In the genomic region with DNA sequence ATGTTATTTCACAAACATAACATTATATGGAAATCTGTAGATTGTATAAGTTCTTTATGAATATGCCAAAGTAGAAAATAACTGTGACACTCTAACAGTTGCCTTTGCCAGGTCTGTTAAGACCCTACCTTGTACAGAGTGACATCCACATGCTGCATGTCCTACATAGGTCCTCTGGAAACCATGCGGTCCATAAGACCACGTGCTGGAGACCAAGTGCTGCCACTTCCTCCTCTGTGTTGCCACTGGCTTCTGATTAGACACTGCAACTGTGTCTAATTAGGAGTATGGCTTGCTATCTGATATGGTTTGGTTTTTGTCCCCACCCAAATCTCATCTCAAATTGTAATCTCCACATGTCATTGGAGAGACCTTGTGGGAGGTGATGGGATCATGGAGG, we compare ENCODE assay signal across 33 cellular contexts.
"Had no signal": no experiment of that assay in that cellular context is flagged by ENCODE, and none has a peak within 500 bp of the region (broad histone marks: within the 10 kb centered on the region; RNA-seq: fewer than 3 reads in every experiment).

No MANE protein-coding gene starts in this region.

- H3K9me3 ChIP-seq: MG63 had no signal

- DNase-seq: Karpas-422, Kasumi-1, MG63, MM.1S, NCI-H1048, NCI-H1092, NCI-H1092 treated with DMSO at 0.1 percent for 48 hours, NCI-H1105, NCI-H1105 treated with DMSO at 0.1 percent for 48 hours, NCI-H1417, NCI-H1417 treated with DMSO at 0.1 percent for 48 hours, NCI-H1436, NCI-H1436 treated with DMSO at 0.1 percent for 48 hours, NCI-H146, NCI-H1694, NCI-H1694 treated with DMSO at 0.1 percent for 48 hours, NCI-H187, NCI-H187 treated with DMSO at 0.1 percent for 48 hours, NCI-H1930, NCI-H2029, NCI-H2029 treated with DMSO at 0.1 percent for 48 hours, NCI-H2081, NCI-H2081 treated with DMSO at 0.1 percent for 48 hours, NCI-H2107, NCI-H2171, NCI-H2171 treated with DMSO at 0.1 percent for 48 hours, NCI-H2227 treated with DMSO at 0.1 percent for 48 hours, NCI-H226, NCI-H345, NCI-H446, NCI-H446 treated with DMSO at 0.1 percent for 48 hours, NCI-H510A, NCI-H510A treated with DMSO at 0.1 percent for 48 hours had no signal

- H3K27me3 ChIP-seq: MG63 had no signal

- H3K4me3 ChIP-seq: MG63 had no signal

- H3K36me3 ChIP-seq: MG63 had no signal
